17 cellular contexts compared by ENCODE assay signal in genomic region chr12:88451254-88451653, GRCh38.
DNase-seq lines count a peak whose midpoint lies in the region; ATAC-seq and TF ChIP-seq lines count a peak whose summit lies in the region.
"Had no signal": no experiment of that assay in that cellular context is flagged by ENCODE, and none has a peak within 500 bp of the region (broad histone marks: within the 10 kb centered on the region; RNA-seq: fewer than 3 reads in every experiment).

No MANE protein-coding gene starts in this region.

- no peaks in the 10 kb centered on the region for H3K27me3 ChIP-seq in neural progenitor cell
- no peaks in the 10 kb centered on the region for H3K27me3 ChIP-seq in colonic mucosa

- H3K4me2 ChIP-seq in neural progenitor cell = no peak overlapping the region
- H3K4me2 ChIP-seq: A549 had no signal

- H4K20me1 ChIP-seq in neural progenitor cell (ENCODE audit: low read depth) = no peaks in the 10 kb centered on the region

- H3K79me2 ChIP-seq in neural progenitor cell (ENCODE audit: low read depth) = no peaks in the 10 kb centered on the region

- intact Hi-C loops in activated T-helper 2 cell treated with anti-CD3 and anti-CD28 coated beads, Interferon-gamma antibody, Interleukin-2, Interleukin-4, amounts not matched to agents 10 μg/mL and 5 μg/mL and 100 μg/mL, durations not matched to agents 14 hours and 24 hours and 36 hours (cut with micrococcal nuclease) = no loop called here
- intact Hi-C loops in colonic mucosa (cut with DNase I) = no loop called here

- peaks cover 15% of the 10 kb centered on the region for H3K4me1 Mint-ChIP-seq in chondrocyte (ENCODE audit: low read depth)
- peaks cover 16% of the 10 kb centered on the region for H3K4me1 Mint-ChIP-seq in neural progenitor cell
- no peaks in the 10 kb centered on the region for H3K4me1 Mint-ChIP-seq in activated T-helper 2 cell treated with anti-CD3 and anti-CD28 coated beads, Interferon-gamma antibody, Interleukin-2, Interleukin-4, amounts not matched to agents 10 μg/mL and 5 μg/mL and 100 μg/mL, durations not matched to agents 14 hours and 24 hours and 36 hours (ENCODE audit: low read depth)
- H3K4me1 Mint-ChIP-seq in activated naive CD4-positive, alpha-beta T cell treated with anti-CD3 and anti-CD28 coated beads, Interleukin-2, amount 10 ng/mL, durations not matched to agents 7 days and 5 days = no peaks in the 10 kb centered on the region

- DNase-seq in EH (ENCODE audit: low read depth) (peak; percentile 57), chondrocyte (ENCODE audit: low spot score) (no peak), neural progenitor cell (ENCODE audit: low spot score) (no peak), NCI-H510A (lab: John Stamatoyannopoulos, UW) (no peak), colonic mucosa (no peak)
- no peak for DNase-seq in activated T-helper 2 cell treated with anti-CD3 and anti-CD28 coated beads, Interferon-gamma antibody, Interleukin-2, Interleukin-4, amounts not matched to agents 10 μg/mL and 5 μg/mL and 100 μg/mL, durations not matched to agents 14 hours and 24 hours and 36 hours (ENCODE audit: low spot score)
- DNase-seq in activated naive CD4-positive, alpha-beta T cell treated with anti-CD3 and anti-CD28 coated beads, Interleukin-2, amount 10 ng/mL, durations not matched to agents 7 days and 5 days = no peak
- DNase-seq: AML-193; Caco-2; CD4-positive, alpha-beta T cell; GF-D8 had no signal

- H3K9me3 Mint-ChIP-seq in chondrocyte (ENCODE audit: low read depth) (no peaks in the 10 kb centered on the region), neural progenitor cell (peaks cover 3% of the 10 kb centered on the region)
- no peaks in the 10 kb centered on the region for H3K9me3 Mint-ChIP-seq in activated T-helper 2 cell treated with anti-CD3 and anti-CD28 coated beads, Interferon-gamma antibody, Interleukin-2, Interleukin-4, amounts not matched to agents 10 μg/mL and 5 μg/mL and 100 μg/mL, durations not matched to agents 14 hours and 24 hours and 36 hours
- H3K9me3 Mint-ChIP-seq in activated naive CD4-positive, alpha-beta T cell treated with anti-CD3 and anti-CD28 coated beads, Interleukin-2, amount 10 ng/mL, durations not matched to agents 7 days and 5 days = no peaks in the 10 kb centered on the region
- H3K9me3 Mint-ChIP-seq: CD4-positive, alpha-beta T cell had no signal

- no peaks in the 10 kb centered on the region for H3K9me3 ChIP-seq in neural progenitor cell (ENCODE audit: low read depth)
- H3K9me3 ChIP-seq in colonic mucosa = no peaks in the 10 kb centered on the region
- H3K9me3 ChIP-seq: A549, Caco-2 had no signal

- H3K27ac ChIP-seq in neural progenitor cell = no peak overlapping the region
- H3K27ac ChIP-seq in colonic mucosa = no peak overlapping the region
- H3K27ac ChIP-seq: 22Rv1, A549, C4-2B had no signal

- CTCF ChIA-PET in activated naive CD4-positive, alpha-beta T cell treated with anti-CD3 and anti-CD28 coated beads, Interleukin-2, amount 10 ng/mL, durations not matched to agents 7 days and 5 days (lab: Charles Lee) = no interaction called here

- peak; percentile 60 for ATAC-seq in SK-N-SH treated with all-trans-retinoic acid at 6 μM for 48 hours
- ATAC-seq: A549, HepG2 had no signal

- TF ChIP-seq CTCF in chondrocyte (IDR thresholded peaks at IDR 0.05) = no peak
- no peak for TF ChIP-seq CTCF in neural progenitor cell (IDR thresholded peaks at IDR 0.05)
- no peak for TF ChIP-seq CTCF in colonic mucosa (IDR thresholded peaks at IDR 0.05)

- no peak overlapping the region for H3K4me3 ChIP-seq in neural progenitor cell
- no peak overlapping the region for H3K4me3 ChIP-seq in colonic mucosa
- H3K4me3 ChIP-seq: A549, HAP-1 had no signal

- H3F3A ChIP-seq in neural progenitor cell (ENCODE audit: low read depth) = peaks cover 4% of the 10 kb centered on the region

- H3K27me3 Mint-ChIP-seq in chondrocyte (ENCODE audit: low read depth) = no peaks in the 10 kb centered on the region
- H3K27me3 Mint-ChIP-seq in neural progenitor cell (ENCODE audit: insufficient read depth, low read depth) = peaks cover 4% of the 10 kb centered on the region
- no peaks in the 10 kb centered on the region for H3K27me3 Mint-ChIP-seq in activated T-helper 2 cell treated with anti-CD3 and anti-CD28 coated beads, Interferon-gamma antibody, Interleukin-2, Interleukin-4, amounts not matched to agents 10 μg/mL and 5 μg/mL and 100 μg/mL, durations not matched to agents 14 hours and 24 hours and 36 hours (ENCODE audit: low read depth)
- no peaks in the 10 kb centered on the region for H3K27me3 Mint-ChIP-seq in activated naive CD4-positive, alpha-beta T cell treated with anti-CD3 and anti-CD28 coated beads, Interleukin-2, amount 10 ng/mL, durations not matched to agents 7 days and 5 days
- H3K27me3 Mint-ChIP-seq: CD4-positive, alpha-beta T cell had no signal

- H3K27ac Mint-ChIP-seq in chondrocyte (ENCODE audit: unreplicated experiment) (peak overlapping the region; percentile 17), neural progenitor cell (no peak overlapping the region)
- no peak overlapping the region for H3K27ac Mint-ChIP-seq in activated T-helper 2 cell treated with anti-CD3 and anti-CD28 coated beads, Interferon-gamma antibody, Interleukin-2, Interleukin-4, amounts not matched to agents 10 μg/mL and 5 μg/mL and 100 μg/mL, durations not matched to agents 14 hours and 24 hours and 36 hours
- no peak overlapping the region for H3K27ac Mint-ChIP-seq in activated naive CD4-positive, alpha-beta T cell treated with anti-CD3 and anti-CD28 coated beads, Interleukin-2, amount 10 ng/mL, durations not matched to agents 7 days and 5 days
- H3K27ac Mint-ChIP-seq: CD4-positive, alpha-beta T cell had no signal

- H3K9ac ChIP-seq in neural progenitor cell = no peak overlapping the region
- H3K9ac ChIP-seq in colonic mucosa (ENCODE audit: low read depth in 2 of 2, low read length in 2 of 2) = no peak overlapping the region

- H3K36me3 Mint-ChIP-seq in chondrocyte (ENCODE audit: low read depth) (no peaks in the 10 kb centered on the region), neural progenitor cell (peaks cover 4% of the 10 kb centered on the region)
- no peaks in the 10 kb centered on the region for H3K36me3 Mint-ChIP-seq in activated T-helper 2 cell treated with anti-CD3 and anti-CD28 coated beads, Interferon-gamma antibody, Interleukin-2, Interleukin-4, amounts not matched to agents 10 μg/mL and 5 μg/mL and 100 μg/mL, durations not matched to agents 14 hours and 24 hours and 36 hours (ENCODE audit: low read depth)
- no peaks in the 10 kb centered on the region for H3K36me3 Mint-ChIP-seq in activated naive CD4-positive, alpha-beta T cell treated with anti-CD3 and anti-CD28 coated beads, Interleukin-2, amount 10 ng/mL, durations not matched to agents 7 days and 5 days

- H3K4me1 ChIP-seq in neural progenitor cell = peaks cover 17% of the 10 kb centered on the region
- H3K4me1 ChIP-seq in colonic mucosa = no peaks in the 10 kb centered on the region
- H3K4me1 ChIP-seq: A549, Caco-2, HAP-1 had no signal

- peak overlapping the region; percentile 6 for H2AFZ ChIP-seq in neural progenitor cell (replicated peaks)

- H3K36me3 ChIP-seq in neural progenitor cell (no peaks in the 10 kb centered on the region), colonic mucosa (no peaks in the 10 kb centered on the region)
- H3K36me3 ChIP-seq: HAP-1 had no signal

- H3K4me3 Mint-ChIP-seq in chondrocyte (ENCODE audit: unreplicated experiment) (no peak overlapping the region), neural progenitor cell (no peak overlapping the region)
- H3K4me3 Mint-ChIP-seq in activated T-helper 2 cell treated with anti-CD3 and anti-CD28 coated beads, Interferon-gamma antibody, Interleukin-2, Interleukin-4, amounts not matched to agents 10 μg/mL and 5 μg/mL and 100 μg/mL, durations not matched to agents 14 hours and 24 hours and 36 hours (ENCODE audit: low read depth) = no peak overlapping the region
- no peak overlapping the region for H3K4me3 Mint-ChIP-seq in activated naive CD4-positive, alpha-beta T cell treated with anti-CD3 and anti-CD28 coated beads, Interleukin-2, amount 10 ng/mL, durations not matched to agents 7 days and 5 days
- H3K4me3 Mint-ChIP-seq: CD4-positive, alpha-beta T cell had no signal

TF ChIP-seq in SK-N-SH treated with all-trans-retinoic acid at 6 μM for 48 hours, 23 proteins besides CTCF, POLR2A, EP300 and RAD21:
- peak; percentile 65 for TF ChIP-seq ISL1 (CRISPR knock-in tag; IDR thresholded peaks at IDR 0.05)
- no peak for TF ChIP-seq PPARA (CRISPR knock-in tag; IDR thresholded peaks at IDR 0.05; ENCODE audit: borderline replicate concordance)
